Comparison of ENCODE assay signal across 8 cellular contexts in genomic region chr15:88894819-88895767, GRCh38. TPM values are rescaled to one million over a fixed set of nuclear protein-coding genes. Genes with fewer than 3 reads are reported as not detected.
DNase-seq lines count a peak whose midpoint lies in the region; TF ChIP-seq lines count a peak whose summit lies in the region.

HAPLN3 (minus strand) TSS chr15:88895544; CDS start chr15:88887298, 8,246 bp downstream.

- no peaks in the 10 kb centered on the region for H3K9me3 ChIP-seq in CD8-positive, alpha-beta memory T cell (ENCODE audit: low read length)
- H3K9me3 ChIP-seq in HEK293 (ENCODE audit: control insufficient read depth, insufficient read depth, low read depth, low read length) (no peaks in the 10 kb centered on the region), ascending aorta (no peaks in the 10 kb centered on the region)

- CTCF ChIA-PET in CD8-positive, alpha-beta memory T cell (lab: Charles Lee), result interaction anchor here (0.7 to 7.9 kb wide), 12 partner anchors 10 to 283 kb away, joined by 3 to 94 read pairs (median 5); partner anchors contain the start of gene ABHD2
- CTCF ChIA-PET in HEK293 (lab: Yijun Ruan, JAX), result interaction anchor here (0.5 to 4.7 kb wide), 14 partner anchors 9 to 283 kb away, joined by 3 to 21 read pairs (median 4); no protein-coding TSS in a partner anchor

- H3K36me3 ChIP-seq in CD8-positive, alpha-beta memory T cell (ENCODE audit: insufficient read depth, low read length), result no peaks in the 10 kb centered on the region
- H3K36me3 ChIP-seq in HEK293 (ENCODE audit: control insufficient read depth in 2 of 2, insufficient read depth in 1 of 2, low read length in 2 of 2) (peaks cover 0 to 8% of the 10 kb centered on the region in 2 experiments; a peak in 2 of 3 replicates), ascending aorta (peaks cover 8 to 27% of the 10 kb centered on the region in 2 donors)

- POLR2A ChIA-PET in CD8-positive, alpha-beta memory T cell (lab: Charles Lee), result interaction anchor here (2.5 kb wide), 1 partner anchor 10 kb away, joined by 10 read pairs; no protein-coding TSS in a partner anchor
- POLR2A ChIA-PET in HEK293 (lab: Yijun Ruan, JAX), result interaction anchor here (0.6 to 1.7 kb wide), 6 partner anchors 10 to 325 kb away, joined by 3 to 5 read pairs (median 3); no protein-coding TSS in a partner anchor

- peak; percentile 40 to 65 (median 41) for DNase-seq in CD8-positive, alpha-beta memory T cell
- DNase-seq in ascending aorta (ENCODE audit: low spot score in 2 of 2) (peak in 1 of 2 donors; percentile 84), iris pigment epithelial cell (ENCODE audit: low read depth) (peak; percentile 50), NCI-H2196 (lab: John Stamatoyannopoulos, UW; ENCODE audit: unreplicated experiment) (no peak), OCI-M2 (lab: John Stamatoyannopoulos, UW; ENCODE audit: unreplicated experiment) (no peak)
- peak; percentile 66 to 76 for DNase-seq in stimulated activated CD4-positive, alpha-beta T cell treated with anti-CD3 and anti-CD28 coated beads, Interleukin-2, amount 100 ng/mL, for 24 hours

- H3K4me3 ChIP-seq in CD8-positive, alpha-beta memory T cell (ENCODE audit: low read length), result peak within 1 kb of the TSS; percentile 76
- H3K4me3 ChIP-seq in HEK293 (ENCODE audit: low read depth, low read length), result peak within 1 kb of the TSS; percentile 45
- peak within 1 kb of the TSS; percentile 71 to 73 for H3K4me3 ChIP-seq in ascending aorta

- TF ChIP-seq CTCF in HEK293 (tag by site-specific recombination; IDR thresholded peaks at IDR 0.05) (no peak), ascending aorta (IDR thresholded peaks at IDR 0.05) (no peak)

- no peaks in the 10 kb centered on the region for H3K9me3 Mint-ChIP-seq in CD8-positive, alpha-beta memory T cell

- H3K27me3 Mint-ChIP-seq in CD8-positive, alpha-beta memory T cell, result peaks cover 0 to 4% of the 10 kb centered on the region in 2 donors

- H3K4me1 ChIP-seq in CD8-positive, alpha-beta memory T cell (ENCODE audit: insufficient read depth, low read length), result peaks cover 30% of the 10 kb centered on the region
- H3K4me1 ChIP-seq in HEK293 (ENCODE audit: control insufficient read depth, insufficient read depth, low read length) (peaks cover 15% of the 10 kb centered on the region), ascending aorta (peaks cover 3 to 45% of the 10 kb centered on the region in 2 donors)

- H3K27ac Mint-ChIP-seq in CD8-positive, alpha-beta memory T cell, result peak within 1 kb of the TSS; percentile 64 to 97 (median 88)

- H3K4me3 Mint-ChIP-seq in CD8-positive, alpha-beta memory T cell, result peak within 1 kb of the TSS; percentile 88 to 97 (median 94)

- peaks cover 0 to 25% (median 0%) of the 10 kb centered on the region in 3 donors for H3K36me3 Mint-ChIP-seq in CD8-positive, alpha-beta memory T cell

- peaks cover 24 to 35% (median 33%) of the 10 kb centered on the region in 3 donors for H3K4me1 Mint-ChIP-seq in CD8-positive, alpha-beta memory T cell

- H3K27ac ChIP-seq in CD8-positive, alpha-beta memory T cell (ENCODE audit: low read depth, low read length), result peak within 1 kb of the TSS; percentile 47
- H3K27ac ChIP-seq in HEK293 (ENCODE audit: extremely low read depth, low read depth, low read length), result peak within 1 kb of the TSS; percentile 37; the same call in 1 of the 2 replicates
- H3K27ac ChIP-seq in ascending aorta, result peak within 1 kb of the TSS; percentile 83 to 85

- no peaks in the 10 kb centered on the region for H3K27me3 ChIP-seq in CD8-positive, alpha-beta memory T cell (ENCODE audit: insufficient read depth, low read length, poor library complexity, severe bottlenecking)
- H3K27me3 ChIP-seq in ascending aorta, result no peaks in the 10 kb centered on the region

- intact Hi-C loops in T-helper 1 cell treated with Interleukin-12 subunit alpha and Interleukin-12 subunit beta and Interleukin-4 antibody, amounts not matched to agents 30 ng/mL and 1 ng/mL, for 36 hours (cut with micrococcal nuclease), result loop anchor here (1.0 to 10.0 kb wide), 10 partner anchors 9 to 680 kb away; partner anchors contain the start of genes DET1, MRPL46, MRPS11 and TICRR
- intact Hi-C loops in ascending aorta (cut with DNase I), result loop anchor here (1.0 to 10.0 kb wide), 4 partner anchors 283 to 440 kb away; partner anchors contain the start of genes FANCI and POLG

TF ChIP-seq in HEK293, 187 proteins besides CTCF, POLR2A, EP300 and RAD21 (continues in another document):
- TF ChIP-seq SETDB1 (IDR thresholded peaks at IDR 0.05; ENCODE audit: insufficient read length, low read length) (no peak), ZFP3 (tag by site-specific recombination; IDR thresholded peaks at IDR 0.05; ENCODE audit: low read depth) (no peak), TRIM28 (IDR thresholded peaks at IDR 0.05; ENCODE audit: borderline replicate concordance, low read length) (no peak), ZNF114 (tag by site-specific recombination; IDR thresholded peaks at IDR 0.05) (no peak), ZXDB (tag by site-specific recombination; IDR thresholded peaks at IDR 0.05) (peak; percentile 41), ZNF561 (tag by site-specific recombination; IDR thresholded peaks at IDR 0.05; ENCODE audit: borderline replicate concordance) (no peak; the same call in none of the 2 replicates), ZNF707 (tag by site-specific recombination; IDR thresholded peaks at IDR 0.05) (no peak), ZNF214 (tag by site-specific recombination; IDR thresholded peaks at IDR 0.05; ENCODE audit: borderline replicate concordance) (no peak), ZNF148 (tag by site-specific recombination; IDR thresholded peaks at IDR 0.05; ENCODE audit: borderline replicate concordance) (no peak), PATZ1 (tag by site-specific recombination; IDR thresholded peaks at IDR 0.05) (peak; percentile 34; the same call in 1 of the 2 replicates), ZNF362 (tag by site-specific recombination; IDR thresholded peaks at IDR 0.05) (no peak), GLIS2 (tag by site-specific recombination; IDR thresholded peaks at IDR 0.05) (peak; percentile 67), YY1 (tag by site-specific recombination; IDR thresholded peaks at IDR 0.05) (no peak), ZNF416 (tag by site-specific recombination; IDR thresholded peaks at IDR 0.05) (no peak), ZNF76 (tag by site-specific recombination; IDR thresholded peaks at IDR 0.05; ENCODE audit: borderline replicate concordance, low read depth) (no peak), ZNF768 (tag by site-specific recombination; IDR thresholded peaks at IDR 0.05) (no peak), GFI1B (tag by site-specific recombination; IDR thresholded peaks at IDR 0.05) (no peak), ZNF529 (tag by site-specific recombination; IDR thresholded peaks at IDR 0.05; ENCODE audit: insufficient replicate concordance) (no peak), ZNF664 (tag by site-specific recombination; IDR thresholded peaks at IDR 0.05) (no peak), ZNF112 (tag by site-specific recombination; IDR thresholded peaks at IDR 0.05) (no peak), ZNF791 (tag by site-specific recombination; IDR thresholded peaks at IDR 0.05) (no peak), ZNF292 (tag by site-specific recombination; IDR thresholded peaks at IDR 0.05; ENCODE audit: borderline replicate concordance, low read depth) (no peak)

RNA-seq across cellular contexts. Expression of gene HAPLN3, which starts in this region (rescaled TPM):
- total RNA-seq in CD8-positive, alpha-beta memory T cell, result 10 to 100 TPM; 32.2 to 32.3 TPM
- 24.6 TPM for polyA plus RNA-seq in CD8-positive, alpha-beta memory T cell
- total RNA-seq in T-helper 1 cell treated with Interleukin-12 subunit alpha and Interleukin-12 subunit beta and Interleukin-4 antibody, amounts not matched to agents 30 ng/mL and 1 ng/mL, for 36 hours, result 182 and 191 TPM in 2 replicates
- 189 TPM for total RNA-seq in ascending aorta

Comparison
In these comparisons a context has a peak if more than half of its experiments do, and no peak if none do; other contexts are left out.
1. DNase-seq: peak in CD8-positive, alpha-beta memory T cell (5 of 5), iris pigment epithelial cell (single experiment) and stimulated activated CD4-positive, alpha-beta T cell treated with anti-CD3 and anti-CD28 coated beads, Interleukin-2, amount 100 ng/mL, for 24 hours (2 of 2); none in NCI-H2196 (single experiment) and OCI-M2 (single experiment).
2. Peak in every context shown above with its lines, with median percentiles within 50 percentile points of each other: H3K27ac ChIP-seq and H3K4me3 ChIP-seq.